ENCODE assay signal across 28 cellular contexts in genomic region chr15:33140326-33140725, GRCh38.
"Had no signal": no experiment of that assay in that cellular context is flagged by ENCODE, and none has a peak within 500 bp of the region (broad histone marks: within the 10 kb centered on the region; RNA-seq: fewer than 3 reads in every experiment).

No MANE protein-coding gene starts in this region.

- H3K4me3 ChIP-seq: ascending aorta, body of pancreas, K562, Peyer's patch, SJSA1 had no signal

- H3K9me3 ChIP-seq: ascending aorta, body of pancreas, Peyer's patch, SJSA1 had no signal

- H3K27me3 ChIP-seq: ascending aorta, body of pancreas, Peyer's patch had no signal

- ATAC-seq: activated naive CD4-positive, alpha-beta T cell treated with anti-CD3 and anti-CD28 coated beads, Interleukin-2, amount 50 U/mL, for 72 hours; activated naive CD8-positive, alpha-beta T cell treated with anti-CD3 and anti-CD28 coated beads, Interleukin-2, amount 50 U/mL, for 24 hours; activated T-cell treated with anti-CD3 and anti-CD28 coated beads, Interleukin-2, amount 50 U/mL, for 4 hours; body of pancreas; K562; T-cell had no signal

- H3K27ac ChIP-seq: ascending aorta, body of pancreas, Peyer's patch, SJSA1 had no signal

- DNase-seq: activated CD4-positive, alpha-beta memory T cell treated with anti-CD3 and anti-CD28 coated beads for 36 hours; activated CD4-positive, alpha-beta T cell treated with anti-CD3 and anti-CD28 coated beads, Interleukin-2, amount 10 ng/mL, durations not matched to agents 7 days and 5 days; activated CD4-positive, CD25-positive, alpha-beta regulatory T cell; activated CD8-positive, alpha-beta memory T cell treated with anti-CD3 and anti-CD28 coated beads for 24 hours; activated effector memory CD4-positive, alpha-beta T cell treated with anti-CD3 and anti-CD28 coated beads, Interleukin-2, amount 50 U/mL, for 16 hours; activated naive CD4-positive, alpha-beta T cell treated with Interleukin-2 at 50 U/mL for 16 hours; activated naive CD8-positive, alpha-beta T cell treated with anti-CD3 and anti-CD28 coated beads, Interleukin-2, amount 50 U/mL, for 24 hours; activated T-cell treated with anti-CD3 and anti-CD28 coated beads, Interleukin-2, amount 50 U/mL, for 4 hours; amniotic stem cell; body of pancreas; central memory CD4-positive, alpha-beta T cell; Karpas-422; MM.1S; NCI-H1105 treated with DMSO at 0.1 percent for 48 hours; NCI-H2029; NCI-H345; NCI-H510A; NCI-H774; NK-92 treated with Interleukin-12 subunit alpha and Interleukin-12 subunit beta, amount 100 ng/mL, for 24 hours; Peyer's patch; SHP77; T-cell; T-helper 2 cell; T1000 had no signal

- H3K36me3 ChIP-seq: ascending aorta, Peyer's patch, SJSA1 had no signal

- H3K4me1 ChIP-seq: ascending aorta, body of pancreas, SJSA1 had no signal
